ENCODE assay signal across 39 cellular contexts in the genomic region with DNA sequence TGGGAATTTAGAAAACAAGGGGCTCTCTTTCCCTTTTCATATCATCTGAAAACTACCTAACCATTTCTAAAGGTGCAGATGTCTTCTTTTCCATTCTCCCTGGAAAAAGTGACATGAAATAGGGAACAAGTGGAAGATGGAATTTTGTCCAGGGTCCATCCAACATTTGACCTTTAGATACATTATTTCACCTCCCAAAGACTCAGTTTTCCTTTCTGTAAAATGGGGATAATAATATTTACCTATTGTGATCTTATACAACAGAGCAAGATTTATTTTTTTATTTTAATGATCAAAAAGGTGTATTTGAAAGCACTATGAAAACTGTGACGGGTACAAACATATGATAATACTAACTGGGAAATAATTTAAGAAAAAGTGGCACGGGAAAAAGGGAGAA.
"Had no signal": no experiment of that assay in that cellular context is flagged by ENCODE, and none has a peak within 500 bp of the region (broad histone marks: within the 10 kb centered on the region; RNA-seq: fewer than 3 reads in every experiment).

No MANE protein-coding gene starts in this region.

- H3K4me3 ChIP-seq: adrenal gland, ascending aorta, body of pancreas, breast epithelium, cardiac muscle cell had no signal

- H3K4me3 Mint-ChIP-seq: activated naive CD4-positive, alpha-beta T cell treated with anti-CD3 and anti-CD28 coated beads for 36 hours; activated naive CD4-positive, alpha-beta T cell treated with anti-CD3 and anti-CD28 coated beads, Interleukin-2, amount 10 ng/mL, durations not matched to agents 7 days and 5 days; activated naive CD4-positive, alpha-beta T cell treated with anti-CD3 and anti-CD28 coated beads, Interleukin-2, amount 50 U/mL, for 24 hours; activated naive CD8-positive, alpha-beta T cell; activated naive CD8-positive, alpha-beta T cell treated with anti-CD3 and anti-CD28 coated beads for 36 hours; activated naive CD8-positive, alpha-beta T cell treated with anti-CD3 and anti-CD28 coated beads, Interleukin-2, amount 10 ng/mL, durations not matched to agents 7 days and 5 days; activated naive CD8-positive, alpha-beta T cell treated with anti-CD3 and anti-CD28 coated beads, Interleukin-2, amount 50 U/mL, for 24 hours; activated T-cell treated with anti-CD3 and anti-CD28 coated beads, Interleukin-2, amount 50 U/mL, for 24 hours; activated T-cell treated with anti-CD3 and anti-CD28 coated beads, Interleukin-2, amount 50 U/mL, for 4 hours; activated T-cell treated with anti-CD3 and anti-CD28 coated beads, Interleukin-2, amount 50 U/mL, for 72 hours; activated T-helper 1 cell treated with anti-CD3 and anti-CD28 coated beads, Interleukin-12 subunit alpha, Interleukin-12 subunit beta, Interleukin-2, Interleukin-4 antibody, amounts not matched to agents 30 ng/mL and 10 ng/mL and 1 ng/mL, durations not matched to agents 14 hours and 24 hours and 36 hours; brain; central memory CD8-positive, alpha-beta T cell had no signal

- H3K27ac Mint-ChIP-seq: activated naive CD4-positive, alpha-beta T cell treated with anti-CD3 and anti-CD28 coated beads for 36 hours; activated naive CD4-positive, alpha-beta T cell treated with anti-CD3 and anti-CD28 coated beads, Interleukin-2, amount 10 ng/mL, durations not matched to agents 7 days and 5 days; activated naive CD4-positive, alpha-beta T cell treated with anti-CD3 and anti-CD28 coated beads, Interleukin-2, amount 50 U/mL, for 24 hours; activated naive CD4-positive, alpha-beta T cell treated with anti-CD3 and anti-CD28 coated beads, Interleukin-2, amount 50 U/mL, for 72 hours; activated naive CD8-positive, alpha-beta T cell; activated naive CD8-positive, alpha-beta T cell treated with anti-CD3 and anti-CD28 coated beads for 36 hours; activated naive CD8-positive, alpha-beta T cell treated with anti-CD3 and anti-CD28 coated beads, Interleukin-2, amount 10 ng/mL, durations not matched to agents 7 days and 5 days; activated naive CD8-positive, alpha-beta T cell treated with anti-CD3 and anti-CD28 coated beads, Interleukin-2, amount 50 U/mL, for 24 hours; activated T-cell treated with anti-CD3 and anti-CD28 coated beads, Interleukin-2, amount 50 U/mL, for 24 hours; activated T-cell treated with anti-CD3 and anti-CD28 coated beads, Interleukin-2, amount 50 U/mL, for 72 hours; activated T-helper 1 cell treated with anti-CD3 and anti-CD28 coated beads, Interleukin-12 subunit alpha, Interleukin-12 subunit beta, Interleukin-2, Interleukin-4 antibody, amounts not matched to agents 30 ng/mL and 10 ng/mL and 1 ng/mL, durations not matched to agents 14 hours and 24 hours and 36 hours; activated T-helper 2 cell treated with anti-CD3 and anti-CD28 coated beads, Interferon-gamma antibody, Interleukin-2, Interleukin-4, amounts not matched to agents 10 μg/mL and 5 μg/mL and 100 μg/mL, durations not matched to agents 14 hours and 24 hours and 36 hours; brain had no signal

- H3K27me3 ChIP-seq: adrenal gland, ascending aorta, body of pancreas, brain microvascular endothelial cell, breast epithelium, cardiac muscle cell had no signal

- H3K36me3 ChIP-seq: adrenal gland, ascending aorta, brain microvascular endothelial cell, breast epithelium, cardiac muscle cell had no signal

- H3K36me3 Mint-ChIP-seq: activated naive CD4-positive, alpha-beta T cell treated with anti-CD3 and anti-CD28 coated beads, Interleukin-2, amount 10 ng/mL, durations not matched to agents 7 days and 5 days; activated naive CD4-positive, alpha-beta T cell treated with anti-CD3 and anti-CD28 coated beads, Interleukin-2, amount 50 U/mL, for 24 hours; activated naive CD4-positive, alpha-beta T cell treated with anti-CD3 and anti-CD28 coated beads, Interleukin-2, amount 50 U/mL, for 72 hours; activated naive CD8-positive, alpha-beta T cell; activated naive CD8-positive, alpha-beta T cell treated with anti-CD3 and anti-CD28 coated beads for 36 hours; activated naive CD8-positive, alpha-beta T cell treated with anti-CD3 and anti-CD28 coated beads, Interleukin-2, amount 10 ng/mL, durations not matched to agents 7 days and 5 days had no signal

- H3K4me1 ChIP-seq: adrenal gland, ascending aorta, body of pancreas, breast epithelium had no signal

- DNase-seq: activated effector memory CD4-positive, alpha-beta T cell treated with anti-CD3 and anti-CD28 coated beads, Interleukin-2, amount 50 U/mL, for 16 hours; activated effector memory CD4-positive, alpha-beta T cell treated with Interleukin-2 at 50 U/mL for 16 hours; activated gamma-delta T cell; activated gamma-delta T cell treated with Interleukin-2 at 50 U/mL for 16 hours; activated naive CD4-positive, alpha-beta T cell; activated naive CD4-positive, alpha-beta T cell treated with anti-CD3 and anti-CD28 coated beads for 36 hours; activated naive CD4-positive, alpha-beta T cell treated with anti-CD3 and anti-CD28 coated beads, Interleukin-2, amount 10 ng/mL, durations not matched to agents 7 days and 5 days; activated naive CD4-positive, alpha-beta T cell treated with anti-CD3 and anti-CD28 coated beads, Interleukin-2, amount 50 U/mL, for 16 hours; activated naive CD4-positive, alpha-beta T cell treated with Interleukin-2 at 50 U/mL for 16 hours; activated naive CD8-positive, alpha-beta T cell treated with anti-CD3 and anti-CD28 coated beads for 36 hours; activated naive CD8-positive, alpha-beta T cell treated with anti-CD3 and anti-CD28 coated beads, Interleukin-2, amount 10 ng/mL, durations not matched to agents 7 days and 5 days; activated naive CD8-positive, alpha-beta T cell treated with anti-CD3 and anti-CD28 coated beads, Interleukin-2, amount 50 U/mL, for 24 hours; activated T-cell treated with anti-CD3 and anti-CD28 coated beads, Interleukin-2, amount 50 U/mL, for 1 hour; activated T-cell treated with anti-CD3 and anti-CD28 coated beads, Interleukin-2, amount 50 U/mL, for 24 hours; activated T-cell treated with anti-CD3 and anti-CD28 coated beads, Interleukin-2, amount 50 U/mL, for 4 hours; activated T-cell treated with anti-CD3 and anti-CD28 coated beads, Interleukin-2, amount 50 U/mL, for 48 hours; activated T-cell treated with anti-CD3 and anti-CD28 coated beads, Interleukin-2, amount 50 U/mL, for 72 hours; adrenal gland; amniotic stem cell; amygdala; anterior cingulate cortex; aorta; body of pancreas; brain microvascular endothelial cell; caudate nucleus; central memory CD4-positive, alpha-beta T cell; cerebellar nuclear complex had no signal

- H3K4me1 Mint-ChIP-seq: activated naive CD4-positive, alpha-beta T cell treated with anti-CD3 and anti-CD28 coated beads, Interleukin-2, amount 10 ng/mL, durations not matched to agents 7 days and 5 days; activated naive CD4-positive, alpha-beta T cell treated with anti-CD3 and anti-CD28 coated beads, Interleukin-2, amount 50 U/mL, for 24 hours; activated naive CD8-positive, alpha-beta T cell treated with anti-CD3 and anti-CD28 coated beads for 36 hours; central memory CD8-positive, alpha-beta T cell had no signal

- FAIRE-seq: astrocyte, bronchial epithelial cell had no signal

- H3K9me3 ChIP-seq: adrenal gland, ascending aorta, body of pancreas, breast epithelium had no signal

- ATAC-seq: activated naive CD4-positive, alpha-beta T cell treated with anti-CD3 and anti-CD28 coated beads, Interleukin-2, amount 50 U/mL, for 72 hours; activated naive CD8-positive, alpha-beta T cell treated with anti-CD3 and anti-CD28 coated beads, Interleukin-2, amount 50 U/mL, for 24 hours; activated T-cell treated with anti-CD3 and anti-CD28 coated beads, Interleukin-2, amount 50 U/mL, for 4 hours; activated T-cell treated with anti-CD3 and anti-CD28 coated beads, Interleukin-2, amount 50 U/mL, for 72 hours; body of pancreas had no signal

- H3K9me3 Mint-ChIP-seq: activated naive CD4-positive, alpha-beta T cell treated with anti-CD3 and anti-CD28 coated beads for 36 hours; activated naive CD4-positive, alpha-beta T cell treated with anti-CD3 and anti-CD28 coated beads, Interleukin-2, amount 10 ng/mL, durations not matched to agents 7 days and 5 days; activated naive CD4-positive, alpha-beta T cell treated with anti-CD3 and anti-CD28 coated beads, Interleukin-2, amount 50 U/mL, for 24 hours; activated naive CD8-positive, alpha-beta T cell treated with anti-CD3 and anti-CD28 coated beads for 36 hours; activated naive CD8-positive, alpha-beta T cell treated with anti-CD3 and anti-CD28 coated beads, Interleukin-2, amount 10 ng/mL, durations not matched to agents 7 days and 5 days; activated naive CD8-positive, alpha-beta T cell treated with anti-CD3 and anti-CD28 coated beads, Interleukin-2, amount 50 U/mL, for 24 hours; activated T-cell treated with anti-CD3 and anti-CD28 coated beads, Interleukin-2, amount 50 U/mL, for 24 hours; activated T-cell treated with anti-CD3 and anti-CD28 coated beads, Interleukin-2, amount 50 U/mL, for 4 hours; activated T-helper 1 cell treated with anti-CD3 and anti-CD28 coated beads, Interleukin-12 subunit alpha, Interleukin-12 subunit beta, Interleukin-2, Interleukin-4 antibody, amounts not matched to agents 30 ng/mL and 10 ng/mL and 1 ng/mL, durations not matched to agents 14 hours and 24 hours and 36 hours; activated T-helper 2 cell treated with anti-CD3 and anti-CD28 coated beads, Interferon-gamma antibody, Interleukin-2, Interleukin-4, amounts not matched to agents 10 μg/mL and 5 μg/mL and 100 μg/mL, durations not matched to agents 14 hours and 24 hours and 36 hours; brain; central memory CD8-positive, alpha-beta T cell had no signal

- H3K27ac ChIP-seq: adrenal gland, ascending aorta, body of pancreas, brain microvascular endothelial cell, breast epithelium, cardiac muscle cell had no signal
